Comparison of ENCODE assay signal across 1 cellular context in genomic region chr14:34059925-34060746, GRCh38.
TF ChIP-seq lines count a peak whose summit lies in the region.

No MANE protein-coding gene starts in this region.

TF ChIP-seq in GM12878, 131 proteins besides CTCF, POLR2A, EP300 and RAD21 (continued from another document):
- peak; percentile 18; the same call in 1 of the 2 replicates for TF ChIP-seq SMC3 (IDR thresholded peaks at IDR 0.05; ENCODE audit: borderline replicate concordance, low read length)
- peak; percentile 59 for TF ChIP-seq USF1 (IDR thresholded peaks at IDR 0.05; ENCODE audit: borderline replicate concordance, extremely low read length, insufficient read depth, low read depth, low read length)
- TF ChIP-seq SMARCA5 (IDR thresholded peaks at IDR 0.05), result peak; percentile 72; the same call in 1 of the 2 replicates
- TF ChIP-seq ZNF592 (IDR thresholded peaks at IDR 0.05), result peak; percentile 72; the same call in 1 of the 2 replicates
- peak; percentile 80; the same call in 1 of the 2 replicates for TF ChIP-seq DPF2 (IDR thresholded peaks at IDR 0.05)
- peak; percentile 55 for TF ChIP-seq E4F1 (IDR thresholded peaks at IDR 0.05; ENCODE audit: borderline replicate concordance, partially characterized antibody)
- TF ChIP-seq IKZF1 (conservative IDR thresholded peaks at IDR 0.05), result peak; percentile 71
- TF ChIP-seq LARP7 (IDR thresholded peaks at IDR 0.05), result peak; percentile 74; the same call in 1 of the 2 replicates
- TF ChIP-seq SMAD1 (IDR thresholded peaks at IDR 0.05; ENCODE audit: low read depth, partially characterized antibody), result no peak
- TF ChIP-seq HDGF (IDR thresholded peaks at IDR 0.05), result peak; percentile 43; the same call in 1 of the 2 replicates
- peak; percentile 65 for TF ChIP-seq NR2F1 (conservative IDR thresholded peaks at IDR 0.05)
- TF ChIP-seq JUNB (IDR thresholded peaks at IDR 0.05), result no peak
- peak; percentile 8 to 82; a peak in 2 of 4 replicates for TF ChIP-seq BHLHE40 (IDR thresholded peaks at IDR 0.05; ENCODE audit: borderline replicate concordance in 1 of 2, low read depth in 2 of 2, low read length in 1 of 2)
- no peak for TF ChIP-seq CBX3 (IDR thresholded peaks at IDR 0.05; ENCODE audit: borderline replicate concordance, low read depth)
- TF ChIP-seq EGR1 (IDR thresholded peaks at IDR 0.05; ENCODE audit: borderline replicate concordance in 1 of 2, low read depth in 2 of 2, low read length in 2 of 2), result peak in 1 of 2 experiments; percentile 26; a peak in 1 of 3 replicates
- no peak for TF ChIP-seq MEF2A (IDR thresholded peaks at IDR 0.05; ENCODE audit: insufficient read depth, low read depth, low read length)
- no peak for TF ChIP-seq E2F4 (IDR thresholded peaks at IDR 0.05; ENCODE audit: low read depth, low read length)
- TF ChIP-seq ELK1 (IDR thresholded peaks at IDR 0.05; ENCODE audit: low read depth, low read length), result peak; percentile 64; the same call in 1 of the 2 replicates
- TF ChIP-seq RB1 (IDR thresholded peaks at IDR 0.05; ENCODE audit: borderline replicate concordance), result peak; percentile 46; the same call in 1 of the 2 replicates
- peak; percentile 19; the same call in 1 of the 2 replicates for TF ChIP-seq NFXL1 (IDR thresholded peaks at IDR 0.05; ENCODE audit: borderline replicate concordance)
- TF ChIP-seq TBL1XR1 (IDR thresholded peaks at IDR 0.05; ENCODE audit: low read depth, low read length), result 0 out of 2 replicates have a peak, but pooled peaks have one; percentile 22
- peak; percentile 99 for TF ChIP-seq BACH1 (IDR thresholded peaks at IDR 0.05; ENCODE audit: borderline replicate concordance)
- TF ChIP-seq GATAD2B (conservative IDR thresholded peaks at IDR 0.05; ENCODE audit: low read depth), result peak; percentile 90
- TF ChIP-seq ZNF217 (IDR thresholded peaks at IDR 0.05), result 0 out of 2 replicates have a peak, but pooled peaks have one; percentile 61
- 0 out of 2 replicates have a peak, but pooled peaks have one; percentile 18 for TF ChIP-seq NR2C1 (IDR thresholded peaks at IDR 0.05)
- TF ChIP-seq POLR2AphosphoS2 (IDR thresholded peaks at IDR 0.05; ENCODE audit: low read depth, low read length), result 0 out of 2 replicates have a peak, but pooled peaks have one; percentile 44
